In the genomic region with DNA sequence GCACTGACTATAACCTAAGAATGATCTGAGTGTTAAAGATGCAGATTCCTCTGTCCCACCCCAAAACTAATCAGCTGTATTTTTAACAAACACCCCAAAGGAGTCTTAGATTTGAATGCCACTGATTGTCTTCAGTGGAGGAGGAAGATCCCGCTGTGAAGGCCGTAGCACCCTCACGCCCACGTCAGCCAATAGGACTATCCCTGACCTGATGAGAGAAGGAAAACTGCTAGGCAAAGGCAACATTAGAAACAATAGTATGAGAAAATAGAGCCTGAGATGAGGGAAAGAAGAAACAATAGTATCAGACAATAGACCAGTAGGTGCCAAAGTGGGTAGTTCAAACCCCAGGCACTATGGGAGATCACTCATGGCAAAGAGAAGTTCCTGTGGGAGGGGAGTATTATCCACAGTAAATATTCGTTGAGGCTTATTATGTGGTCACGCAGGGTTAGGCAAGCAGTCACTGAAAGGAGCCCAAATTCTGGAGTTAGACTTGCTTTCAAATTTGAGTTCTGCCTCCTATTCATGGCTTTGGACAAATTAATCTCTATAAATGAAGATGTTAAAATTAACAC, we compare ENCODE assay signal across 7 cellular contexts. TPM values are rescaled to one million over a fixed set of nuclear protein-coding genes. Genes with fewer than 3 reads are reported as not detected.
DNase-seq lines count a peak whose midpoint lies in the region; ATAC-seq and TF ChIP-seq lines count a peak whose summit lies in the region.

No MANE protein-coding gene starts in this region.

- peak overlapping the region; percentile 97 to 98 for H3K27ac Mint-ChIP-seq in T-cell

- no peak for DNase-seq in T-cell
- DNase-seq in fibroblast of the aortic adventitia (ENCODE audit: low read depth): peak; percentile 34
- DNase-seq in stimulated activated CD4-positive, alpha-beta T cell treated with anti-CD3 and anti-CD28 coated beads, Interleukin-4, amount 100 ng/mL, for 24 hours: no peak
- DNase-seq in KG1 (lab: John Stamatoyannopoulos, UW): no peak

- H3K27me3 Mint-ChIP-seq in T-cell: no peaks in the 10 kb centered on the region

- H3K9me3 Mint-ChIP-seq in T-cell: no peaks in the 10 kb centered on the region

- no peak for ATAC-seq in T-cell (replicated peaks in 1 of 4)
- no peak for ATAC-seq in GM21381 (IDR thresholded peaks at IDR 0.05; ENCODE audit: unreplicated experiment)

- TF ChIP-seq CTCF in HEK293 (tag by site-specific recombination; IDR thresholded peaks at IDR 0.05) (no peak), fibroblast of the aortic adventitia (IDR thresholded peaks at IDR 0.05; ENCODE audit: insufficient read depth, low read length) (no peak)

- H3K4me3 Mint-ChIP-seq in T-cell: peak overlapping the region; percentile 95 to 97 (median 95)

- POLR2A ChIA-PET in HEK293 (lab: Yijun Ruan, JAX) (interaction anchor here (0.6 to 5.9 kb wide), 8 partner anchors 13 to 203 kb away, joined by 3 to 56 read pairs (median 6); a partner anchor contains a TSS), T-cell (lab: Charles Lee) (interaction anchor here in 1 of 2 donors (0.6 to 1.5 kb wide), 2 partner anchors 42 to 439 kb away, joined by 3 to 5 read pairs; no protein-coding TSS in a partner anchor)

- H3K36me3 Mint-ChIP-seq in T-cell: peaks cover 34% of the 10 kb centered on the region

- peaks cover 5 to 25% of the 10 kb centered on the region in 2 experiments; a peak in 2 of 3 replicates for H3K36me3 ChIP-seq in HEK293 (ENCODE audit: control insufficient read depth in 2 of 2, insufficient read depth in 1 of 2, low read length in 2 of 2)

- H3K4me3 ChIP-seq in HEK293 (ENCODE audit: low read depth, low read length) (no peak overlapping the region), fibroblast of the aortic adventitia (ENCODE audit: low read depth, low read length) (peak overlapping the region; percentile 91), skin epidermis (peak overlapping the region in 5 of 7 experiments; percentile 77 to 96 (median 87))

- H3K4me1 Mint-ChIP-seq in T-cell: peaks cover 56 to 73% (median 64%) of the 10 kb centered on the region in 3 donors

- H3K27ac ChIP-seq in HEK293 (ENCODE audit: extremely low read depth, low read depth, low read length) (peak overlapping the region; percentile 7; the same call in 1 of the 2 replicates), skin epidermis (peak overlapping the region in 20 of 21 experiments; percentile 28 to 100 (median 100))

- H3K4me1 ChIP-seq in HEK293 (ENCODE audit: control insufficient read depth, insufficient read depth, low read length): peaks cover 11% of the 10 kb centered on the region

- H3K9me3 ChIP-seq in HEK293 (ENCODE audit: control insufficient read depth, insufficient read depth, low read depth, low read length): no peaks in the 10 kb centered on the region

- CTCF ChIA-PET in HEK293 (lab: Yijun Ruan, JAX) (no interaction called here), T-cell (lab: Charles Lee) (interaction anchor here (0.6 kb wide), 5 partner anchors 16 to 179 kb away, joined by 3 to 5 read pairs (median 3); no protein-coding TSS in a partner anchor)

TF ChIP-seq in HEK293, 187 proteins besides CTCF, POLR2A, EP300 and RAD21:
- no peak for TF ChIP-seq ZNF335 (tag by site-specific recombination; conservative IDR thresholded peaks at IDR 0.05)
- TF ChIP-seq EGR2 (tag by site-specific recombination; IDR thresholded peaks at IDR 0.05; ENCODE audit: low read depth): peak; percentile 37
- peak; percentile 21; the same call in 1 of the 2 replicates for TF ChIP-seq ZFHX2 (tag by site-specific recombination; conservative IDR thresholded peaks at IDR 0.05)

RNA-seq across cellular contexts. Expression of a gene that starts 2.8 kb away (rescaled TPM):
- total RNA-seq in T-cell (100 to 1,000 TPM; 303 to 431 (median 386) TPM), fibroblast of the aortic adventitia (ENCODE audit: low replicate concordance) (13.0 and 68.5 TPM in 2 replicates)
